8 cellular contexts compared by ENCODE assay signal in the genomic region with DNA sequence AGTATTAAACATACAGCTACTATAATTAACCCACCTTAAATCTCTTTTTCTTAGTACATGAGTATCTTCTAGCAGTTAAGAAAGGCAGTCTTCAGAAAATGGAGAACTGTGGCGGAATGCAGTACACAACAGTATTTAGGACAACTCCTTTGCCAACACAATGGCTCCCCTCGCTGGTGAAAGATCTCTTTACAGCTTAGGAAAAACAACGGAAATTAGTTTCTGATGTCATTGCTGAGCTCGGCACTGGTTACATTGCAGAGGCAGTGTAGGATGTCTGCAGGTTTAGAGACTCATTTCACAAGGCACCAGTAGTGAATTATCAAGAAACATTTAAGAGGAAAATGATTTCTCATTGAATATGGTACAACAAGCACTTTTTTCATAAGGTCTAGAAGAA. TPM values are rescaled to one million over a fixed set of nuclear protein-coding genes. Genes with fewer than 3 reads are reported as not detected.
DNase-seq lines count a peak whose midpoint lies in the region; ATAC-seq, FAIRE-seq and TF ChIP-seq lines count a peak whose summit lies in the region.

No MANE protein-coding gene starts in this region.

- no peaks in the 10 kb centered on the region for H3F3A ChIP-seq in OCI-LY1 (ENCODE audit: insufficient read depth, low read length)

- TF ChIP-seq POLR2A in HepG2 (IDR thresholded peaks at IDR 0.05; ENCODE audit: insufficient read depth in 1 of 2, low read depth in 2 of 2, low read length in 2 of 2) = no peak
- no peak for TF ChIP-seq POLR2A in GM18505 (IDR thresholded peaks at IDR 0.05; ENCODE audit: borderline replicate concordance, extremely low read depth, insufficient read depth, insufficient read length)

- H3K9me2 ChIP-seq in OCI-LY1 (ENCODE audit: low read depth, low read length) = no peaks in the 10 kb centered on the region

- H3K9ac ChIP-seq in OCI-LY1 (ENCODE audit: low read length) = no peak overlapping the region
- no peak overlapping the region for H3K9ac ChIP-seq in HepG2 (ENCODE audit: insufficient read depth, low read depth, low read length)

- no peak overlapping the region for H3K27ac ChIP-seq in OCI-LY1 (ENCODE audit: low read depth, low read length, poor library complexity, severe bottlenecking)
- H3K27ac ChIP-seq in HepG2 (ENCODE audit: extremely low read length, insufficient read depth, low read length) = no peak overlapping the region

- no peak for TF ChIP-seq EP300 in HepG2 (IDR thresholded peaks at IDR 0.05; ENCODE audit: low read depth in 2 of 2, low read length in 2 of 2)
- no peak for TF ChIP-seq EP300 in HepG2 (CRISPR knock-in tag; IDR thresholded peaks at IDR 0.05; ENCODE audit: borderline replicate concordance)

- no peaks in the 10 kb centered on the region for H3K9me3 ChIP-seq in OCI-LY1 (ENCODE audit: low read length)
- H3K9me3 ChIP-seq in HepG2 (ENCODE audit: low read length) = no peaks in the 10 kb centered on the region

- TF ChIP-seq RAD21 in HepG2 (CRISPR knock-in tag; IDR thresholded peaks at IDR 0.05) = no peak

- no peaks in the 10 kb centered on the region for H4K20me1 ChIP-seq in OCI-LY1 (ENCODE audit: insufficient read depth, low read length)
- H4K20me1 ChIP-seq in HepG2 (ENCODE audit: insufficient read depth, low read length) = no peaks in the 10 kb centered on the region; the same call in none of the 2 replicates

- POLR2A ChIA-PET in HepG2 (lab: Yijun Ruan, JAX) = no interaction called here

- H3K27me3 ChIP-seq in OCI-LY1 (ENCODE audit: insufficient read depth, low read length) (no peaks in the 10 kb centered on the region), HepG2 (ENCODE audit: control insufficient read depth in 1 of 2, insufficient read depth in 2 of 2, low read length in 2 of 2) (no peaks in the 10 kb centered on the region)

- CTCF ChIA-PET in HepG2 (lab: Yijun Ruan, JAX; ENCODE audit: low intra/inter-chr PET ratio, low total read pairs) = interaction anchor here (0.7 kb wide), 1 partner anchor 70 kb away, joined by 4 read pairs; no protein-coding TSS in a partner anchor

- WGBS in HepG2 (ENCODE audit: low lambda C conversion rate) = 86% methylated on average over 4 of the region's 4 CpGs

- peak; percentile 43 for TF ChIP-seq CTCF in AG09319 (IDR thresholded peaks at IDR 0.05; ENCODE audit: low read depth, low read length)
- TF ChIP-seq CTCF in GM12865 (IDR thresholded peaks at IDR 0.05; ENCODE audit: insufficient read depth, low read depth, low read length, missing control alignments) = peak; percentile 29
- peak; percentile 68 for TF ChIP-seq CTCF in OCI-LY1 (IDR thresholded peaks at IDR 0.05; ENCODE audit: low read length)
- TF ChIP-seq CTCF in HepG2 (CRISPR knock-in tag; IDR thresholded peaks at IDR 0.05) = peak; percentile 50
- no peak for TF ChIP-seq CTCF in GM13976 (IDR thresholded peaks at IDR 0.05; ENCODE audit: borderline replicate concordance, control extremely low read depth, extremely low read depth, insufficient read depth, missing control alignments)

- H2AFZ ChIP-seq in OCI-LY1 (ENCODE audit: low read length) = no peak overlapping the region
- H2AFZ ChIP-seq in HepG2 (ENCODE audit: low read length) = no peak overlapping the region

- BruUV-seq in HepG2 (replicated peaks; lab: Mats Ljungman, UMichigan) = no TSS peak

- DNase-seq in AG09319 (ENCODE audit: extremely low read depth, low read depth) (peak; percentile 11), GM12865 (ENCODE audit: low read depth) (peak; percentile 46), brain pericyte (ENCODE audit: low read depth, low spot score) (peak; percentile 32), HepG2 (ENCODE audit: low spot score) (peak; percentile 54), ecto neural progenitor cell (ENCODE audit: low spot score) (no peak), GM13976 (ENCODE audit: low spot score) (no peak)

- intact Hi-C loops in HepG2 (cut with micrococcal nuclease; ENCODE audit: unreplicated experiment) = loop anchor here (2.0 kb wide), 1 partner anchor 69 kb away; a partner anchor contains a TSS

- H3K4me2 ChIP-seq in OCI-LY1 (ENCODE audit: low read length) (no peak overlapping the region), HepG2 (ENCODE audit: low read depth, low read length) (no peak overlapping the region)

- peaks cover 8% of the 10 kb centered on the region for H3K4me1 ChIP-seq in OCI-LY1 (ENCODE audit: insufficient read depth, low read length, severe bottlenecking)
- no peaks in the 10 kb centered on the region for H3K4me1 ChIP-seq in HepG2 (ENCODE audit: insufficient read depth, low read length)

- FAIRE-seq in HepG2 (lab: Jason Lieb, UNC) = peak; percentile 46

- in situ Hi-C loops in HepG2 (cut with HindIII; ENCODE audit: extremely low pct_ligation_motif_present, low pct_unique_long_range_greater_than_20kb) = loop anchor here (25.0 kb wide), 1 partner anchor 1708 kb away; no protein-coding TSS in a partner anchor
- in situ Hi-C loops in GM13976 (cut with MboI; ENCODE audit: low sequenced_read_pairs, unreplicated experiment) = loop anchor here (25.0 kb wide), 1 partner anchor 1708 kb away; no protein-coding TSS in a partner anchor

- H3K36me3 ChIP-seq in OCI-LY1 (ENCODE audit: insufficient read depth, low read length) (peaks cover 73% of the 10 kb centered on the region), HepG2 (replicated peaks in 1 of 2; ENCODE audit: control insufficient read depth in 1 of 2, insufficient read depth in 2 of 2, low read length in 2 of 2) (peaks cover 24 to 73% of the 10 kb centered on the region in 2 experiments; a peak in 4 of 5 replicates)

- H3K79me2 ChIP-seq in OCI-LY1 (ENCODE audit: insufficient read depth, low read length) = no peaks in the 10 kb centered on the region
- no peaks in the 10 kb centered on the region for H3K79me2 ChIP-seq in HepG2 (ENCODE audit: insufficient read depth, low read length)

- H3K4me3 ChIP-seq in GM12865 (ENCODE audit: low read depth, low read length) (no peak overlapping the region), OCI-LY1 (ENCODE audit: low read depth, low read length, poor library complexity, severe bottlenecking) (no peak overlapping the region), HepG2 (replicated peaks in 1 of 3; ENCODE audit: insufficient read depth in 1 of 3, low read depth in 2 of 3, low read length in 3 of 3) (no peak overlapping the region)

- ATAC-seq in HepG2 (peak; percentile 80), GM18505 (IDR thresholded peaks at IDR 0.05; ENCODE audit: unreplicated experiment) (no peak)

TF ChIP-seq in HepG2, 621 proteins besides CTCF, POLR2A, EP300 and RAD21 (continues in another document):
- TF ChIP-seq, protein P1, sequence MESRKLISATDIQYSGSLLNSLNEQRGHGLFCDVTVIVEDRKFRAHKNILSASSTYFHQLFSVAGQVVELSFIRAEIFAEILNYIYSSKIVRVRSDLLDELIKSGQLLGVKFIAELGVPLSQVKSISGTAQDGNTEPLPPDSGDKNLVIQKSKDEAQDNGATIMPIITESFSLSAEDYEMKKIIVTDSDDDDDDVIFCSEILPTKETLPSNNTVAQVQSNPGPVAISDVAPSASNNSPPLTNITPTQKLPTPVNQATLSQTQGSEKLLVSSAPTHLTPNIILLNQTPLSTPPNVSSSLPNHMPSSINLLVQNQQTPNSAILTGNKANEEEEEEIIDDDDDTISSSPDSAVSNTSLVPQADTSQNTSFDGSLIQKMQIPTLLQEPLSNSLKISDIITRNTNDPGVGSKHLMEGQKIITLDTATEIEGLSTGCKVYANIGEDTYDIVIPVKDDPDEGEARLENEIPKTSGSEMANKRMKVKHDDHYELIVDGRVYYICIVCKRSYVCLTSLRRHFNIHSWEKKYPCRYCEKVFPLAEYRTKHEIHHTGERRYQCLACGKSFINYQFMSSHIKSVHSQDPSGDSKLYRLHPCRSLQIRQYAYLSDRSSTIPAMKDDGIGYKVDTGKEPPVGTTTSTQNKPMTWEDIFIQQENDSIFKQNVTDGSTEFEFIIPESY (CRISPR knock-in tag; IDR thresholded peaks at IDR 0.05) = peak; percentile 20; the same call in 1 of the 2 replicates
- TF ChIP-seq MYNN (CRISPR knock-in tag; IDR thresholded peaks at IDR 0.05; ENCODE audit: low read depth) (no peak), SMAD1 (CRISPR knock-in tag; IDR thresholded peaks at IDR 0.05; ENCODE audit: borderline replicate concordance, low read depth) (no peak)
- TF ChIP-seq, protein P2, sequence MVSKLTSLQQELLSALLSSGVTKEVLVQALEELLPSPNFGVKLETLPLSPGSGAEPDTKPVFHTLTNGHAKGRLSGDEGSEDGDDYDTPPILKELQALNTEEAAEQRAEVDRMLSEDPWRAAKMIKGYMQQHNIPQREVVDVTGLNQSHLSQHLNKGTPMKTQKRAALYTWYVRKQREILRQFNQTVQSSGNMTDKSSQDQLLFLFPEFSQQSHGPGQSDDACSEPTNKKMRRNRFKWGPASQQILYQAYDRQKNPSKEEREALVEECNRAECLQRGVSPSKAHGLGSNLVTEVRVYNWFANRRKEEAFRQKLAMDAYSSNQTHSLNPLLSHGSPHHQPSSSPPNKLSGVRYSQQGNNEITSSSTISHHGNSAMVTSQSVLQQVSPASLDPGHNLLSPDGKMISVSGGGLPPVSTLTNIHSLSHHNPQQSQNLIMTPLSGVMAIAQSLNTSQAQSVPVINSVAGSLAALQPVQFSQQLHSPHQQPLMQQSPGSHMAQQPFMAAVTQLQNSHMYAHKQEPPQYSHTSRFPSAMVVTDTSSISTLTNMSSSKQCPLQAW (CRISPR knock-in tag; IDR thresholded peaks at IDR 0.05) = no peak

RNA-seq across cellular contexts. Expression of a gene that starts 43.4 kb away (rescaled TPM):
- total RNA-seq in HepG2 (2016; rRNA removed; fragmentation: Illumina TruSeq; extraction: Trizol) = 135 and 185 TPM in 2 replicates
- total RNA-seq in HepG2 (2016; cell fraction: cytosol; rRNA removed; fragmentation: Illumina TruSeq; extraction: Trizol; ENCODE audit: low read depth) = 53.2 and 56.2 TPM in 2 replicates
- total RNA-seq in HepG2 (2016; cell fraction: insoluble cytoplasmic fraction; rRNA removed; fragmentation: Illumina TruSeq; extraction: Trizol) = 139 and 200 TPM in 2 replicates
- 74.0 and 76.4 TPM in 2 replicates for total RNA-seq in HepG2 (2016; cell fraction: membrane; rRNA removed; fragmentation: Illumina TruSeq; extraction: Trizol)
- total RNA-seq in HepG2 (2016; cell fraction: nucleus; rRNA removed; fragmentation: Illumina TruSeq; extraction: Trizol) = 50.5 and 57.7 TPM in 2 replicates
- 67.1 and 91.4 TPM in 2 replicates for polyA plus RNA-seq in HepG2 (2011; rRNA removed)
- 51.8 and 58.2 TPM in 2 replicates for polyA plus RNA-seq in HepG2 (2011; cell fraction: cytosol; rRNA removed)
- polyA plus RNA-seq in HepG2 (2011; cell fraction: nucleus; rRNA removed) = 29.6 and 40.4 TPM in 2 replicates
- 91.5 and 92.8 TPM in 2 replicates for polyA plus RNA-seq in HepG2 (2012)
- polyA plus RNA-seq in HepG2 (2016; cell fraction: cytosol; fragmentation: Illumina TruSeq; extraction: Trizol; ENCODE audit: low read depth) = 52.7 and 54.0 TPM in 2 replicates
- 190 and 206 TPM in 2 replicates for polyA plus RNA-seq in HepG2 (2016; cell fraction: insoluble cytoplasmic fraction; fragmentation: Illumina TruSeq; extraction: Trizol; ENCODE audit: low read depth)
- polyA plus RNA-seq in HepG2 (2016; cell fraction: membrane; fragmentation: Illumina TruSeq; extraction: Trizol; ENCODE audit: low read depth) = 63.1 and 66.1 TPM in 2 replicates
- polyA plus RNA-seq in HepG2 (2016; cell fraction: nucleus; fragmentation: Illumina TruSeq; extraction: Trizol; ENCODE audit: insufficient read depth, low read depth) = 81.2 and 94.4 TPM in 2 replicates
- polyA minus RNA-seq in HepG2 (2011; rRNA and poly(A)+ RNA removed; ENCODE audit: low replicate concordance) = 14.1 and 28.5 TPM in 2 replicates
- 29.1 and 30.6 TPM in 2 replicates for polyA minus RNA-seq in HepG2 (2011; cell fraction: cytosol; rRNA and poly(A)+ RNA removed)
- 48.8 and 52.1 TPM in 2 replicates for polyA minus RNA-seq in HepG2 (2011; cell fraction: nucleus; rRNA and poly(A)+ RNA removed)

Comparison
In these comparisons a context has a peak if more than half of its experiments do, and no peak if none do; other contexts are left out.
1. DNase-seq: peak in AG09319 (single experiment), GM12865 (single experiment), brain pericyte (single experiment) and HepG2 (single experiment); none in ecto neural progenitor cell (single experiment) and GM13976 (single experiment).